1 cellular context compared by ENCODE assay signal in genomic region chr12:52036587-52037171, GRCh38.
A peak's percentile ranks its signal among the peaks of the same experiment; 100 is the strongest.
TF ChIP-seq lines count a peak whose summit lies in the region.

No MANE protein-coding gene starts in this region.

TF ChIP-seq in HepG2, 621 proteins besides CTCF, POLR2A, EP300 and RAD21 (continued from another document and continues in another):
- no peak for TF ChIP-seq RARG (CRISPR knock-in tag; IDR thresholded peaks at IDR 0.05; ENCODE audit: low read depth)
- TF ChIP-seq MTA1 (CRISPR knock-in tag; IDR thresholded peaks at IDR 0.05; ENCODE audit: borderline replicate concordance): no peak
- TF ChIP-seq ZNF572 (CRISPR knock-in tag; IDR thresholded peaks at IDR 0.05): no peak
- TF ChIP-seq HNF1B (CRISPR knock-in tag; IDR thresholded peaks at IDR 0.05): no peak; the same call in 1 of the 2 replicates
- no peak for TF ChIP-seq ZNF775 (CRISPR knock-in tag; IDR thresholded peaks at IDR 0.05; ENCODE audit: borderline replicate concordance)
- TF ChIP-seq AHR (CRISPR knock-in tag; IDR thresholded peaks at IDR 0.05): no peak
- TF ChIP-seq RELA (CRISPR knock-in tag; IDR thresholded peaks at IDR 0.05): no peak
- TF ChIP-seq U2AF2 (IDR thresholded peaks at IDR 0.05; ENCODE audit: low read depth, low read length): no peak
- TF ChIP-seq IKZF5 (CRISPR knock-in tag; IDR thresholded peaks at IDR 0.05): peak; percentile 69; the same call in 1 of the 2 replicates
- TF ChIP-seq ATF3 (CRISPR knock-in tag; IDR thresholded peaks at IDR 0.05): no peak
- no peak for TF ChIP-seq ZNF160 (CRISPR knock-in tag; IDR thresholded peaks at IDR 0.05)
- no peak for TF ChIP-seq PAF1 (CRISPR knock-in tag; IDR thresholded peaks at IDR 0.05)
- TF ChIP-seq HNF1A (IDR thresholded peaks at IDR 0.05; ENCODE audit: low read depth): no peak
- TF ChIP-seq HNF1A (CRISPR knock-in tag; IDR thresholded peaks at IDR 0.05; ENCODE audit: borderline replicate concordance): no peak
- no peak for TF ChIP-seq DBP (CRISPR knock-in tag; IDR thresholded peaks at IDR 0.05; ENCODE audit: not compliant biosample characterization)
- TF ChIP-seq ZNF546 (CRISPR knock-in tag; conservative IDR thresholded peaks at IDR 0.05): no peak
- no peak for TF ChIP-seq ZUFSP (CRISPR knock-in tag; IDR thresholded peaks at IDR 0.05; ENCODE audit: borderline replicate concordance)
- no peak for TF ChIP-seq ZNF282 (IDR thresholded peaks at IDR 0.05; ENCODE audit: partially characterized antibody)
- TF ChIP-seq ATRX (CRISPR knock-in tag; IDR thresholded peaks at IDR 0.05; ENCODE audit: borderline replicate concordance): no peak
- peak; percentile 26; the same call in 1 of the 2 replicates for TF ChIP-seq ZNF574 (CRISPR knock-in tag; IDR thresholded peaks at IDR 0.05)
- no peak for TF ChIP-seq MAX (IDR thresholded peaks at IDR 0.05)
- TF ChIP-seq ZNF280B (CRISPR knock-in tag; IDR thresholded peaks at IDR 0.05; ENCODE audit: borderline replicate concordance): no peak
- no peak for TF ChIP-seq TERF1 (CRISPR knock-in tag; IDR thresholded peaks at IDR 0.05)
- TF ChIP-seq THYN1 (CRISPR knock-in tag; IDR thresholded peaks at IDR 0.05; ENCODE audit: borderline replicate concordance, low read depth): no peak
- no peak for TF ChIP-seq MTF2 (CRISPR knock-in tag; IDR thresholded peaks at IDR 0.05; ENCODE audit: borderline replicate concordance)
- no peak for TF ChIP-seq ZSCAN9 (CRISPR knock-in tag; IDR thresholded peaks at IDR 0.05; ENCODE audit: borderline replicate concordance)
- no peak for TF ChIP-seq CREB3 (CRISPR knock-in tag; IDR thresholded peaks at IDR 0.05)
- no peak for TF ChIP-seq REXO4 (CRISPR knock-in tag; IDR thresholded peaks at IDR 0.05; ENCODE audit: borderline replicate concordance)
- TF ChIP-seq DZIP1 (CRISPR knock-in tag; IDR thresholded peaks at IDR 0.05): 0 out of 2 replicates have a peak, but pooled peaks have one; percentile 40
- TF ChIP-seq ZNF143 (CRISPR knock-in tag; IDR thresholded peaks at IDR 0.05): no peak
- TF ChIP-seq KDM3A (CRISPR knock-in tag; IDR thresholded peaks at IDR 0.05; ENCODE audit: low read depth): 0 out of 2 replicates have a peak, but pooled peaks have one; percentile 60
- TF ChIP-seq RFXANK (CRISPR knock-in tag; IDR thresholded peaks at IDR 0.05): no peak
- no peak for TF ChIP-seq NR2F6 (IDR thresholded peaks at IDR 0.05)
- no peak for TF ChIP-seq NR2F6 (CRISPR knock-in tag; IDR thresholded peaks at IDR 0.05)
- peak; percentile 47; the same call in 1 of the 2 replicates for TF ChIP-seq ZNF891 (CRISPR knock-in tag; IDR thresholded peaks at IDR 0.05)
- no peak for TF ChIP-seq ZNF720 (CRISPR knock-in tag; IDR thresholded peaks at IDR 0.05)
